ENCODE assay signal across 8 cellular contexts in the genomic region with DNA sequence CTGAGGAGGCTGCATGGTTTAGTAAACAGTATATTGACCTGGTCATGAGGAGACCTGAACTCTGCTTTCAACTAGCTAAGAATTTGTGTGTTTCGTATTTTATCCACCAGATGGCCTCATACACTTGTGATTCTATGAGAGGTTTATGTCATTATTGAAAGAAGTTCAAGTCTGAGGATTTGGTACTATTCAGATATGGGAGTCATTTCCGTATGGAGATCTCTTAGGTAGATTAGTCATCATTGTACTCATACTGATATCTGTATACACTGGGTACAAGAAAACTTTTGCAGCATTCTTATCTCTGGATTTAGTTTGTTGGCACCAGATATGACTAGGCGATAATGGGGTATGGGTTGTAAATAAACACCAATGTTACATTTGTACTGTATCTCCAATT. TPM values are rescaled to one million over a fixed set of nuclear protein-coding genes. Genes with fewer than 3 reads are reported as not detected.
DNase-seq lines count a peak whose midpoint lies in the region; ATAC-seq, FAIRE-seq and TF ChIP-seq lines count a peak whose summit lies in the region.

No MANE protein-coding gene starts in this region.

- peak; percentile 71 for DNase-seq in GM03348 (ENCODE audit: low spot score)
- DNase-seq in NCI-H345 treated with DMSO at 0.1 percent for 48 hours (lab: John Stamatoyannopoulos, UW; ENCODE audit: unreplicated experiment), result peak; percentile 35
- no peak for DNase-seq in adrenal gland
- DNase-seq in hepatic stellate cell (ENCODE audit: low spot score), result peak; percentile 25
- peak; percentile 65 for DNase-seq in small intestine

- H3K4me3 ChIP-seq in adrenal gland, result no peak overlapping the region
- H3K4me3 ChIP-seq in small intestine (ENCODE audit: low read depth in 1 of 2, low read length in 2 of 2), result no peak overlapping the region

- H3K27me3 ChIP-seq in adrenal gland (no peaks in the 10 kb centered on the region), small intestine (ENCODE audit: control insufficient read depth in 2 of 2, insufficient read depth in 2 of 2, low read length in 2 of 2) (no peaks in the 10 kb centered on the region)

- FAIRE-seq in small intestine (lab: Jason Lieb, UNC), result no peak

- ATAC-seq in HG03196 (IDR thresholded peaks at IDR 0.05; ENCODE audit: unreplicated experiment) (peak; percentile 80), GM18870 (IDR thresholded peaks at IDR 0.05; ENCODE audit: unreplicated experiment) (no peak)

- no peak overlapping the region for H3K27ac ChIP-seq in 22Rv1
- peak overlapping the region in 1 of 5 donors; percentile 13 for H3K27ac ChIP-seq in adrenal gland
- H3K27ac ChIP-seq in small intestine (ENCODE audit: low read depth in 1 of 2, low read length in 1 of 2), result no peak overlapping the region

- H3K36me3 ChIP-seq in adrenal gland (replicated peaks in 1 of 2), result peaks cover 0 to 34% of the 10 kb centered on the region in 2 donors
- peaks cover 4 to 12% of the 10 kb centered on the region in 2 donors for H3K36me3 ChIP-seq in small intestine (ENCODE audit: control insufficient read depth in 2 of 2, insufficient read depth in 2 of 2, low read length in 2 of 2)

- TF ChIP-seq CTCF in 22Rv1 (IDR thresholded peaks at IDR 0.05), result peak; percentile 81
- peak; percentile 41 to 85 (median 74) for TF ChIP-seq CTCF in adrenal gland (IDR thresholded peaks at IDR 0.05)

- WGBS in adrenal gland, 4 donors, result 33 to 50% (median 38%) methylated on average over 3 of the region's 3 CpGs
- WGBS in small intestine, 3 donors, result 43 to 53% (median 44%) methylated on average over 3 of the region's 3 CpGs

- H3K4me1 ChIP-seq in adrenal gland (replicated peaks in 1 of 2), result peaks cover 0 to 4% of the 10 kb centered on the region in 2 donors
- no peaks in the 10 kb centered on the region for H3K4me1 ChIP-seq in small intestine (ENCODE audit: control insufficient read depth in 2 of 2, insufficient read depth in 1 of 2, low read depth in 1 of 2, low read length in 1 of 2)

- intact Hi-C loops in adrenal gland (cut with DNase I), result loop anchor here (5.0 to 10.0 kb wide), 3 partner anchors 242 to 485 kb away; no protein-coding TSS in a partner anchor

- no peak for TF ChIP-seq POLR2A in adrenal gland (IDR thresholded peaks at IDR 0.05)

- H3K9me3 ChIP-seq in adrenal gland (replicated peaks in 1 of 3), result no peaks in the 10 kb centered on the region
- H3K9me3 ChIP-seq in small intestine (ENCODE audit: control insufficient read depth, low read depth), result no peaks in the 10 kb centered on the region

RNA-seq across cellular contexts. Expression of gene ATF6, which starts 26.6 kb away (rescaled TPM):
- total RNA-seq in adrenal gland, result 10 to 100 TPM; 21.5 to 34.2 (median 28.6) TPM
- polyA plus RNA-seq in adrenal gland (10 to 100 TPM in 1 of 3 donors, 1 to 10 TPM in 2; 3.5 to 27.9 (median 3.6) TPM), small intestine (1 to 10 TPM; 2.7 to 9.1 (median 3.0) TPM)

RNA-seq across cellular contexts. Expression of gene DUSP12, which starts 43.2 kb away (rescaled TPM):
- total RNA-seq in adrenal gland, result 10 to 100 TPM; 13.0 to 48.1 (median 16.6) TPM
- 10 to 100 TPM in 2 of 3 donors, 1 to 10 TPM in 1; 7.8 to 18.2 (median 15.4) TPM for polyA plus RNA-seq in adrenal gland
- polyA plus RNA-seq in small intestine, result 10 to 100 TPM in 2 of 3 donors, 1 to 10 TPM in 1; 9.4 to 22.4 (median 22.2) TPM

Comparison
In these comparisons a context has a peak if more than half of its experiments do, and no peak if none do; other contexts are left out.
1. DNase-seq: peak in GM03348 (single experiment), NCI-H345 treated with DMSO at 0.1 percent for 48 hours (single experiment), hepatic stellate cell (single experiment) and small intestine (single experiment); none in adrenal gland (0 of 7).